Comparison of ENCODE assay signal across 22 cellular contexts in the genomic region with DNA sequence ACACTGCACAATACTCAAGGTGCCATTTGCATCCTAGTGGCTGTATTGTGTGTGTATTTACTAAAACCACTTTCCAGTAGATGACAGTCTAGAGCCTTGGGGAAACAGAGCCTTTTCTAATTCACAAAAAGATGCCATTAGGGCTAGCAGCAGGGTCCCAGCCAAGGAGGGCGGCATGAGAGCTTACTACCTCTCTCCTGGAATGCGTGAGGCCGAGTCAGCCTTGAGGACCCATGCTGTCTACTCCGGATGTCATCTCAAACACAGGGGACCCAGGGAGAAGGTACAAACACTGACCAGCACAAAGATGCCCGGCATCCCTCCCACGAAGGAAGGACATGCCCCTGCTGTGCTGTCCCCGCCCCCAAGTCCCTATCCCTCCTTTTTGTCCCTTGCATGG.
A peak's percentile ranks its signal among the peaks of the same experiment; 100 is the strongest.
DNase-seq lines count a peak whose midpoint lies in the region; ATAC-seq, FAIRE-seq and TF ChIP-seq lines count a peak whose summit lies in the region.
"Had no signal": no experiment of that assay in that cellular context is flagged by ENCODE, and none has a peak within 500 bp of the region (broad histone marks: within the 10 kb centered on the region; RNA-seq: fewer than 3 reads in every experiment).

No MANE protein-coding gene starts in this region.

- H3K36me3 ChIP-seq in NT2/D1 (ENCODE audit: insufficient read depth, insufficient read length, low read length) (no peaks in the 10 kb centered on the region), H1 (ENCODE audit: control insufficient read depth in 2 of 4, insufficient read depth in 4 of 4, low read length in 3 of 4) (no peaks in the 10 kb centered on the region), neural progenitor cell (no peaks in the 10 kb centered on the region)
- H3K36me3 ChIP-seq: BLaER1, HAP-1 had no signal

- H3K27ac Mint-ChIP-seq in neural progenitor cell (no peak overlapping the region), type B pancreatic cell (no peak overlapping the region)
- H3K27ac Mint-ChIP-seq: CD14-positive monocyte, IgD-negative memory B cell had no signal

- no peak for FAIRE-seq in H1 (lab: Jason Lieb, UNC)
- FAIRE-seq: GM12891, GM19239, HepG2 had no signal

- no peak overlapping the region for H3K14ac ChIP-seq in H1 (ENCODE audit: insufficient read length)

- H3K9ac ChIP-seq in NT2/D1 (ENCODE audit: insufficient read length, low read depth) (no peak overlapping the region), H1 (replicated peaks in 1 of 4; ENCODE audit: extremely low read depth in 1 of 4, low read depth in 3 of 4, low read length in 3 of 4) (no peak overlapping the region), neural progenitor cell (no peak overlapping the region)
- H3K9ac ChIP-seq: BLaER1 had no signal

- no peaks in the 10 kb centered on the region for H4K20me1 ChIP-seq in H1 (replicated peaks in 1 of 2; ENCODE audit: control insufficient read depth in 1 of 2, insufficient read depth in 2 of 2, low read length in 2 of 2)
- no peaks in the 10 kb centered on the region for H4K20me1 ChIP-seq in neural progenitor cell (ENCODE audit: low read depth)
- H4K20me1 ChIP-seq: BLaER1 had no signal

- no peak for ATAC-seq in HG02759 (IDR thresholded peaks at IDR 0.05; ENCODE audit: unreplicated experiment)
- ATAC-seq: HepG2 had no signal

- no peak overlapping the region for H3K4me3 Mint-ChIP-seq in neural progenitor cell
- no peak overlapping the region for H3K4me3 Mint-ChIP-seq in type B pancreatic cell
- H3K4me3 Mint-ChIP-seq: CD14-positive monocyte; CD4-positive, alpha-beta memory T cell; IgD-negative memory B cell had no signal

- H3F3A ChIP-seq in neural progenitor cell (ENCODE audit: low read depth) = no peaks in the 10 kb centered on the region

- no peak overlapping the region for H3K4ac ChIP-seq in H1 (replicated peaks; ENCODE audit: insufficient read length, low read depth, low read length)

- no peak overlapping the region for H4K5ac ChIP-seq in H1 (ENCODE audit: insufficient read length, low read depth, low read length)

- H3K9me3 Mint-ChIP-seq in neural progenitor cell (peaks cover 12% of the 10 kb centered on the region), type B pancreatic cell (no peaks in the 10 kb centered on the region)

- H3K79me1 ChIP-seq in H1 (ENCODE audit: low read depth, low read length) = no peaks in the 10 kb centered on the region

- H3K56ac ChIP-seq in H1 (replicated peaks; ENCODE audit: insufficient read length, low read depth, low read length) = no peak overlapping the region

- H3K4me3 ChIP-seq in NT2/D1 (ENCODE audit: insufficient read length, low read depth) (no peak overlapping the region), H1 (ENCODE audit: extremely low read depth in 1 of 4, insufficient read depth in 2 of 4, low read depth in 3 of 4, low read length in 4 of 4) (no peak overlapping the region), neural progenitor cell (no peak overlapping the region)
- H3K4me3 ChIP-seq: BLaER1, HAP-1 had no signal

- H4K8ac ChIP-seq in H1 (ENCODE audit: extremely low read depth, insufficient read depth, low read length) = no peak overlapping the region

- no peaks in the 10 kb centered on the region for H3K23me2 ChIP-seq in H1 (ENCODE audit: low read depth, low read length)

- H2AFZ ChIP-seq in H1 (ENCODE audit: low read length) (no peak overlapping the region), neural progenitor cell (replicated peaks) (no peak overlapping the region)

- H3K4me2 ChIP-seq in H1 (ENCODE audit: insufficient read depth in 1 of 2, low read depth in 2 of 2, low read length in 2 of 2) (no peak overlapping the region), neural progenitor cell (no peak overlapping the region)
- H3K4me2 ChIP-seq: BLaER1 had no signal

- H3K79me2 ChIP-seq in H1 (ENCODE audit: control insufficient read depth in 1 of 2, insufficient read depth in 2 of 2, low read length in 2 of 2) = no peaks in the 10 kb centered on the region
- H3K79me2 ChIP-seq in neural progenitor cell (ENCODE audit: low read depth) = no peaks in the 10 kb centered on the region

- H2BK15ac ChIP-seq in H1 (ENCODE audit: low read length) = 0 out of 2 replicates have a peak overlapping the region, but pooled peaks have one; percentile 1

- H2BK5ac ChIP-seq in H1 (ENCODE audit: low read depth, low read length) = no peak overlapping the region

- H2BK12ac ChIP-seq in H1 (ENCODE audit: low read depth, low read length) = no peak overlapping the region

- no peak overlapping the region for H2BK120ac ChIP-seq in H1 (replicated peaks; ENCODE audit: low read depth, low read length)

- no peaks in the 10 kb centered on the region for H3K27me3 Mint-ChIP-seq in neural progenitor cell (ENCODE audit: insufficient read depth, low read depth)
- peaks cover 9% of the 10 kb centered on the region for H3K27me3 Mint-ChIP-seq in type B pancreatic cell

- H4K91ac ChIP-seq in H1 (replicated peaks; ENCODE audit: insufficient read length, low read length) = no peak overlapping the region

- CTCF ChIA-PET in H1 (lab: Charles Lee; ENCODE audit: partially characterized antibody) = interaction anchor here (1.0 to 1.7 kb wide), 5 partner anchors 9 to 247 kb away, joined by 3 to 5 read pairs (median 4); no protein-coding TSS in a partner anchor

- no peak for TF ChIP-seq POLR2A in H1 (IDR thresholded peaks at IDR 0.05; ENCODE audit: control extremely low read depth in 1 of 2, low read depth in 2 of 2, low read length in 2 of 2)

- H3K27me3 ChIP-seq in NT2/D1 (ENCODE audit: insufficient read depth, insufficient read length) (no peaks in the 10 kb centered on the region), H1 (replicated peaks in 1 of 4; ENCODE audit: control insufficient read depth in 3 of 4, extremely low read depth in 1 of 4, insufficient read depth in 3 of 4, low read length in 3 of 4) (no peaks in the 10 kb centered on the region; a peak in 1 of 7 replicates), neural progenitor cell (no peaks in the 10 kb centered on the region)
- H3K27me3 ChIP-seq: BLaER1 had no signal

- H3K4me1 ChIP-seq in NT2/D1 (ENCODE audit: insufficient read depth, insufficient read length) (peaks cover 10% of the 10 kb centered on the region), H1 (replicated peaks in 1 of 4; ENCODE audit: control insufficient read depth in 3 of 4, insufficient read depth in 4 of 4, low read length in 3 of 4) (peaks cover 0 to 8% (median 3%) of the 10 kb centered on the region in 4 experiments; a peak in 2 of 7 replicates), neural progenitor cell (no peaks in the 10 kb centered on the region)
- H3K4me1 ChIP-seq: BLaER1, HAP-1 had no signal

- no peak overlapping the region for H2AK5ac ChIP-seq in H1 (ENCODE audit: low read depth, low read length)

- peaks cover 7% of the 10 kb centered on the region; the same call in 1 of the 2 replicates for H3K9me3 ChIP-seq in NT2/D1 (ENCODE audit: insufficient read depth, low read length)
- H3K9me3 ChIP-seq in H1 (ENCODE audit: insufficient read depth in 2 of 2, low read depth in 1 of 2, low read length in 1 of 2) = peaks cover 3 to 5% of the 10 kb centered on the region in 2 experiments; a peak in 2 of 4 replicates
- H3K9me3 ChIP-seq in neural progenitor cell (ENCODE audit: low read depth) = peaks cover 4% of the 10 kb centered on the region
- H3K9me3 ChIP-seq: BLaER1, HAP-1 had no signal

- TF ChIP-seq EP300 in H1 (IDR thresholded peaks at IDR 0.05; ENCODE audit: borderline replicate concordance in 1 of 2, low read depth in 2 of 2, low read length in 2 of 2) = no peak

- 65% methylated on average over 7 of the region's 7 CpGs; no CpG with 5 or more reads in 1 of the 2 experiments for WGBS in H1 (ENCODE audit: extremely low coverage in 1 of 2, insufficient coverage in 1 of 2, insufficient read length in 1 of 2, insufficient replicate concordance in 2 of 2, low coverage in 1 of 2, low lambda C conversion rate in 2 of 2, missing lambda C conversion rate in 1 of 2), 2 experiments

- TF ChIP-seq RAD21 in H1 (IDR thresholded peaks at IDR 0.05 in 1 of 2, conservative IDR thresholded peaks at IDR 0.05 in 1 of 2; ENCODE audit: low read depth in 2 of 2, low read length in 2 of 2) = no peak

- H3K23ac ChIP-seq in H1 (ENCODE audit: insufficient read length) = no peak overlapping the region

- H3K36me3 Mint-ChIP-seq in neural progenitor cell = no peaks in the 10 kb centered on the region
- no peaks in the 10 kb centered on the region for H3K36me3 Mint-ChIP-seq in type B pancreatic cell
- H3K36me3 Mint-ChIP-seq: CD14-positive monocyte; CD4-positive, alpha-beta memory T cell had no signal

- POLR2A ChIA-PET in H1 (lab: Charles Lee; ENCODE audit: partially characterized antibody) = no interaction called here

- TF ChIP-seq CTCF in H1 (IDR thresholded peaks at IDR 0.05; ENCODE audit: control extremely low read depth in 1 of 3, insufficient read depth in 1 of 3, low read depth in 1 of 3, low read length in 3 of 3) = no peak
- no peak for TF ChIP-seq CTCF in neural progenitor cell (IDR thresholded peaks at IDR 0.05)
- no peak for TF ChIP-seq CTCF in type B pancreatic cell (conservative IDR thresholded peaks at IDR 0.05)

- no peak overlapping the region for H2BK20ac ChIP-seq in H1 (ENCODE audit: low read length)

- H3K27ac ChIP-seq in H1 (ENCODE audit: low read depth, low read length) (no peak overlapping the region), neural progenitor cell (no peak overlapping the region)
- H3K27ac ChIP-seq: BLaER1 had no signal

- DNase-seq in ELF-1 (ENCODE audit: low read depth, low spot score) (peak; percentile 44), NT2/D1 (ENCODE audit: low read depth, low spot score) (peak; percentile 23), H1 (ENCODE audit: low read depth in 1 of 2, low spot score in 2 of 2) (no peak), neural progenitor cell (ENCODE audit: low spot score) (peak; percentile 23), GM03348 (ENCODE audit: low spot score) (no peak), amniotic stem cell (lab: John Stamatoyannopoulos, UW) (no peak), type B pancreatic cell (ENCODE audit: extremely low spot score, unreplicated experiment) (no peak)
- DNase-seq: 8988T; CD4-positive, alpha-beta memory T cell; DMS153; DMS79; GF-D8; GOT3; KBM-7 had no signal

- H3K4me1 Mint-ChIP-seq in neural progenitor cell (no peaks in the 10 kb centered on the region), type B pancreatic cell (ENCODE audit: unreplicated experiment) (no peaks in the 10 kb centered on the region)
- H3K4me1 Mint-ChIP-seq: CD14-positive monocyte; CD4-positive, alpha-beta memory T cell had no signal

- H3K18ac ChIP-seq in H1 (ENCODE audit: extremely low read depth, low read length) = no peak overlapping the region

TF ChIP-seq in H1, 55 proteins besides CTCF, POLR2A, EP300 and RAD21:
- TF ChIP-seq GABPA (IDR thresholded peaks at IDR 0.05; ENCODE audit: borderline replicate concordance, insufficient read depth, low read length) = no peak
- no peak for TF ChIP-seq GTF2F1 (IDR thresholded peaks at IDR 0.05; ENCODE audit: borderline replicate concordance, low read depth, low read length)
- no peak for TF ChIP-seq JUN (IDR thresholded peaks at IDR 0.05; ENCODE audit: low read depth, low read length)
- peak; percentile 54; the same call in 1 of the 2 replicates for TF ChIP-seq TEAD4 (IDR thresholded peaks at IDR 0.05; ENCODE audit: low read depth, low read length)
- no peak for TF ChIP-seq KDM4A (IDR thresholded peaks at IDR 0.05; ENCODE audit: low read depth, low read length, severe bottlenecking)
- TF ChIP-seq MAFK (IDR thresholded peaks at IDR 0.05; ENCODE audit: low read depth, low read length) = no peak

Comparison
In these comparisons a context has a peak if more than half of its experiments do, and no peak if none do; other contexts are left out.
1. DNase-seq: peak in ELF-1 (single experiment), NT2/D1 (single experiment) and neural progenitor cell (single experiment); none in H1 (0 of 2), GM03348 (single experiment), amniotic stem cell (single experiment) and type B pancreatic cell (single experiment).